Comparison of ENCODE assay signal across 17 cellular contexts in genomic region chr11:75422248-75423231, GRCh38. TPM values are rescaled to one million over a fixed set of nuclear protein-coding genes. Genes with fewer than 3 reads are reported as not detected.
DNase-seq lines count a peak whose midpoint lies in the region; ATAC-seq, FAIRE-seq and TF ChIP-seq lines count a peak whose summit lies in the region.
"Had no signal": no experiment of that assay in that cellular context is flagged by ENCODE, and none has a peak within 500 bp of the region (broad histone marks: within the 10 kb centered on the region; RNA-seq: fewer than 3 reads in every experiment).

No MANE protein-coding gene starts in this region.

- peaks cover 6% of the 10 kb centered on the region for H3K4me1 ChIP-seq in foreskin keratinocyte

- H3K4me1 Mint-ChIP-seq in progenitor cell of endocrine pancreas (ENCODE audit: low read depth) = peaks cover 39% of the 10 kb centered on the region
- H3K4me1 Mint-ChIP-seq: activated naive CD8-positive, alpha-beta T cell treated with anti-CD3 and anti-CD28 coated beads, Interleukin-2, amount 10 ng/mL, durations not matched to agents 7 days and 5 days; stimulated activated naive B cell treated with anti-CD40 and anti-IgM and Interleukin-4, amounts not matched to agents 10 μg/mL and 1 μg/mL and 100 μg/mL, for 72 hours had no signal

- FAIRE-seq in GM12892 (lab: Jason Lieb, UNC) (no peak), GM12891 (lab: Jason Lieb, UNC) (no peak), D721Med (lab: Jason Lieb, UNC) (no peak)
- FAIRE-seq: GM19239 had no signal

- DNase-seq in GM12892 (ENCODE audit: insufficient read length) = peak; percentile 7
- DNase-seq in NCI-H510A (lab: John Stamatoyannopoulos, UW) = peak; percentile 68
- no peak for DNase-seq in dorsolateral prefrontal cortex
- DNase-seq in progenitor cell of endocrine pancreas (ENCODE audit: low spot score, unreplicated experiment) = peak; percentile 30
- DNase-seq in foreskin keratinocyte = no peak
- no peak for DNase-seq in GM12891 (ENCODE audit: insufficient read length, low spot score)
- DNase-seq in cerebellar cortex (ENCODE audit: low spot score) = no peak
- DNase-seq in D721Med (ENCODE audit: insufficient read length, low spot score) = no peak
- DNase-seq: activated CD4-positive, alpha-beta memory T cell treated with anti-CD3 and anti-CD28 coated beads for 36 hours; activated naive CD8-positive, alpha-beta T cell treated with anti-CD3 and anti-CD28 coated beads, Interleukin-2, amount 10 ng/mL, durations not matched to agents 7 days and 5 days; gastrocnemius medialis; H9; NK-92 treated with Interleukin-12 subunit alpha and Interleukin-12 subunit beta, amount 100 ng/mL, for 24 hours; occipital lobe; stimulated activated naive B cell treated with anti-CD40 and anti-IgM and Interleukin-4, amounts not matched to agents 10 μg/mL and 1 μg/mL and 100 μg/mL, for 72 hours; T-helper 1 cell had no signal

- intact Hi-C loops in dorsolateral prefrontal cortex (cut with DNase I) = no loop called here

- peak overlapping the region; percentile 15 for H3K4me3 Mint-ChIP-seq in progenitor cell of endocrine pancreas (ENCODE audit: low read depth)
- H3K4me3 Mint-ChIP-seq: activated CD4-positive, alpha-beta memory T cell treated with anti-CD3 and anti-CD28 coated beads for 36 hours; activated naive CD8-positive, alpha-beta T cell treated with anti-CD3 and anti-CD28 coated beads, Interleukin-2, amount 10 ng/mL, durations not matched to agents 7 days and 5 days; H9; stimulated activated naive B cell treated with anti-CD40 and anti-IgM and Interleukin-4, amounts not matched to agents 10 μg/mL and 1 μg/mL and 100 μg/mL, for 72 hours had no signal

- H3K27ac ChIP-seq in dorsolateral prefrontal cortex = peak overlapping the region in 54 of 59 donors; percentile 10 to 97 (median 88)
- no peak overlapping the region for H3K27ac ChIP-seq in foreskin keratinocyte
- H3K27ac ChIP-seq: gastrocnemius medialis had no signal

- H3K36me3 Mint-ChIP-seq in progenitor cell of endocrine pancreas (ENCODE audit: insufficient read depth) = peaks cover 5% of the 10 kb centered on the region
- H3K36me3 Mint-ChIP-seq: activated CD4-positive, alpha-beta memory T cell treated with anti-CD3 and anti-CD28 coated beads for 36 hours had no signal

- H3K4me3 ChIP-seq in dorsolateral prefrontal cortex = no peak overlapping the region
- H3K4me3 ChIP-seq: gastrocnemius medialis had no signal

- no peak for ATAC-seq in foreskin keratinocyte
- ATAC-seq: gastrocnemius medialis; stimulated activated naive B cell treated with anti-CD40 and anti-IgM and Interleukin-4, amounts not matched to agents 10 μg/mL and 1 μg/mL and 100 μg/mL, for 72 hours had no signal

- TF ChIP-seq CTCF in dorsolateral prefrontal cortex (IDR thresholded peaks at IDR 0.05 in 54 of 56, conservative IDR thresholded peaks at IDR 0.05 in 2 of 56; ENCODE audit: low read depth in 1 of 56, partially characterized antibody in 56 of 56) = no peak
- TF ChIP-seq CTCF in progenitor cell of endocrine pancreas (IDR thresholded peaks at IDR 0.05; ENCODE audit: unreplicated experiment) = no peak
- no peak for TF ChIP-seq CTCF in foreskin keratinocyte (conservative IDR thresholded peaks at IDR 0.05)
- no peak for TF ChIP-seq CTCF in D721Med (IDR thresholded peaks at IDR 0.05; ENCODE audit: insufficient read depth, missing control alignments)

- peaks cover 7% of the 10 kb centered on the region for H3K27me3 Mint-ChIP-seq in progenitor cell of endocrine pancreas
- H3K27me3 Mint-ChIP-seq: activated CD4-positive, alpha-beta memory T cell treated with anti-CD3 and anti-CD28 coated beads for 36 hours had no signal

- peak overlapping the region; percentile 95 for H3K27ac Mint-ChIP-seq in progenitor cell of endocrine pancreas
- H3K27ac Mint-ChIP-seq: activated CD4-positive, alpha-beta memory T cell treated with anti-CD3 and anti-CD28 coated beads for 36 hours; activated naive CD8-positive, alpha-beta T cell treated with anti-CD3 and anti-CD28 coated beads, Interleukin-2, amount 10 ng/mL, durations not matched to agents 7 days and 5 days; H9; stimulated activated naive B cell treated with anti-CD40 and anti-IgM and Interleukin-4, amounts not matched to agents 10 μg/mL and 1 μg/mL and 100 μg/mL, for 72 hours had no signal

- no peaks in the 10 kb centered on the region for H3K9me3 Mint-ChIP-seq in progenitor cell of endocrine pancreas (ENCODE audit: low read depth)
- H3K9me3 Mint-ChIP-seq: activated CD4-positive, alpha-beta memory T cell treated with anti-CD3 and anti-CD28 coated beads for 36 hours; activated naive CD8-positive, alpha-beta T cell treated with anti-CD3 and anti-CD28 coated beads, Interleukin-2, amount 10 ng/mL, durations not matched to agents 7 days and 5 days; H9; stimulated activated naive B cell treated with anti-CD40 and anti-IgM and Interleukin-4, amounts not matched to agents 10 μg/mL and 1 μg/mL and 100 μg/mL, for 72 hours had no signal

- H3K27me3 ChIP-seq in dorsolateral prefrontal cortex = no peaks in the 10 kb centered on the region
- peaks cover 1% of the 10 kb centered on the region for H3K27me3 ChIP-seq in foreskin keratinocyte
- H3K27me3 ChIP-seq: gastrocnemius medialis had no signal

- TF ChIP-seq POLR2A in GM12892 (IDR thresholded peaks at IDR 0.05; ENCODE audit: low read depth, low read length) = no peak
- no peak for TF ChIP-seq POLR2A in GM12891 (IDR thresholded peaks at IDR 0.05; ENCODE audit: low read depth, low read length)

TF ChIP-seq in GM12891, 5 proteins besides CTCF, POLR2A, EP300 and RAD21:
- TF ChIP-seq POLR2AphosphoS5 (IDR thresholded peaks at IDR 0.05; ENCODE audit: low read depth, low read length) (no peak), TAF1 (IDR thresholded peaks at IDR 0.05; ENCODE audit: low read depth, low read length) (no peak), POU2F2 (IDR thresholded peaks at IDR 0.05; ENCODE audit: low read depth, low read length) (no peak), SPI1 (IDR thresholded peaks at IDR 0.05; ENCODE audit: low read depth, low read length) (no peak), PAX5 (IDR thresholded peaks at IDR 0.05; ENCODE audit: insufficient read depth, low read length, severe bottlenecking) (no peak)

RNA-seq across cellular contexts. Expression of gene KLHL35, which starts 10.5 kb away (rescaled TPM):
- 0.87 TPM for polyA plus RNA-seq in GM12892 (2012; ENCODE audit: missing spikeins)
- 10 to 100 TPM in 24 of 120 experiments, 1 to 10 TPM in 96; 3.4 to 16.3 (median 8.1) TPM for total RNA-seq in dorsolateral prefrontal cortex
- total RNA-seq in progenitor cell of endocrine pancreas = 0.55 and 1.2 TPM in 2 replicates
- 0.25 and 0.95 TPM in 2 replicates for total RNA-seq in foreskin keratinocyte
- polyA plus RNA-seq in foreskin keratinocyte = 0.23 and 1.2 TPM in 2 replicates
- polyA plus RNA-seq in GM12891 (2012; ENCODE audit: low read depth, missing spikeins) = 0.35 TPM

RNA-seq across cellular contexts. Expression of gene RPS3, which starts 23.2 kb away (rescaled TPM):
- polyA plus RNA-seq in GM12892 (2012; ENCODE audit: missing spikeins) = 7,421 TPM
- 100 to 1,000 TPM; 382 to 717 (median 502) TPM for total RNA-seq in dorsolateral prefrontal cortex
- 2,637 and 2,682 TPM in 2 replicates for total RNA-seq in progenitor cell of endocrine pancreas
- 2,535 and 3,000 TPM in 2 replicates for total RNA-seq in foreskin keratinocyte
- polyA plus RNA-seq in foreskin keratinocyte = 4,692 and 4,741 TPM in 2 replicates
- polyA plus RNA-seq in GM12891 (2012; ENCODE audit: low read depth, missing spikeins) = 5,804 TPM

Comparison
In these comparisons a context has a peak if more than half of its experiments do, and no peak if none do; other contexts are left out.
1. DNase-seq: peak in GM12892 (single experiment), NCI-H510A (single experiment) and progenitor cell of endocrine pancreas (single experiment); none in dorsolateral prefrontal cortex (0 of 10), foreskin keratinocyte (0 of 2), GM12891 (single experiment), cerebellar cortex (single experiment) and D721Med (single experiment).